ENCODE assay signal across 1 cellular context in the genomic region with DNA sequence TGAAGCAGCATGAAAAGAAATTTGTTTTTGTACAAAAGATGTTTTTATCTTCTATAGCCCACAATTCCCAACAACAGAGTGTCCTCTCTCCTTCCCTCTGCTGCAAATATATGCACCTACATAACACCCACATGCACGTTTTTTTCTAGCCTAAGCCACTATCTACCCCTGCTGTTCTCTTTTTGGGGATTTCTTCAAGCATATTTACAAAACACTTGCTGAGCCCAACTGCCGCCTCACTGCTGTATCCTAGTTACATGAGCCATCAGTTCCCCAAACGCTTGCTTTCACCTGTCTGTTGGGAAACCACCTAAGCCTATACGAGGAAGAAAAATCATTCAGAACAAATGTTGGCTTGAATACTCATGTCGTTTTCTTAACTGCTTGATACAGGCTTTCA.
A peak's percentile ranks its signal among the peaks of the same experiment; 100 is the strongest.
TF ChIP-seq lines count a peak whose summit lies in the region.

No MANE protein-coding gene starts in this region.

TF ChIP-seq in GM12878, 131 proteins besides CTCF, POLR2A, EP300 and RAD21 (continued from another document):
- TF ChIP-seq, protein P1, sequence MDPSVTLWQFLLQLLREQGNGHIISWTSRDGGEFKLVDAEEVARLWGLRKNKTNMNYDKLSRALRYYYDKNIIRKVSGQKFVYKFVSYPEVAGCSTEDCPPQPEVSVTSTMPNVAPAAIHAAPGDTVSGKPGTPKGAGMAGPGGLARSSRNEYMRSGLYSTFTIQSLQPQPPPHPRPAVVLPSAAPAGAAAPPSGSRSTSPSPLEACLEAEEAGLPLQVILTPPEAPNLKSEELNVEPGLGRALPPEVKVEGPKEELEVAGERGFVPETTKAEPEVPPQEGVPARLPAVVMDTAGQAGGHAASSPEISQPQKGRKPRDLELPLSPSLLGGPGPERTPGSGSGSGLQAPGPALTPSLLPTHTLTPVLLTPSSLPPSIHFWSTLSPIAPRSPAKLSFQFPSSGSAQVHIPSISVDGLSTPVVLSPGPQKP (IDR thresholded peaks at IDR 0.05; ENCODE audit: low read depth, low read length), result no peak
- TF ChIP-seq SMARCA5 (IDR thresholded peaks at IDR 0.05) (no peak), NFYA (IDR thresholded peaks at IDR 0.05; ENCODE audit: borderline replicate concordance, low read depth, low read length) (no peak), ESRRA (IDR thresholded peaks at IDR 0.05; ENCODE audit: low read length) (no peak), RUNX3 (IDR thresholded peaks at IDR 0.05; ENCODE audit: low read length) (0 out of 2 replicates have a peak, but pooled peaks have one; percentile 28), SMC3 (IDR thresholded peaks at IDR 0.05; ENCODE audit: borderline replicate concordance, low read length) (peak; percentile 34; the same call in 1 of the 2 replicates), RFX5 (IDR thresholded peaks at IDR 0.05; ENCODE audit: low read depth, low read length) (no peak), ZZZ3 (IDR thresholded peaks at IDR 0.05; ENCODE audit: control insufficient read depth, insufficient read length, low read depth) (no peak), RB1 (IDR thresholded peaks at IDR 0.05; ENCODE audit: borderline replicate concordance) (no peak), IKZF1 (conservative IDR thresholded peaks at IDR 0.05) (peak; percentile 64), SREBF1 (IDR thresholded peaks at IDR 0.05; ENCODE audit: low read length) (no peak), WRNIP1 (IDR thresholded peaks at IDR 0.05; ENCODE audit: borderline replicate concordance, low read depth, low read length) (no peak), ZNF274 (IDR thresholded peaks at IDR 0.05; ENCODE audit: insufficient read depth, insufficient read length) (no peak), MTA3 (IDR thresholded peaks at IDR 0.05; ENCODE audit: borderline replicate concordance, low read length) (no peak), HDGF (IDR thresholded peaks at IDR 0.05) (no peak), POLR2AphosphoS5 (IDR thresholded peaks at IDR 0.05; ENCODE audit: low read length) (no peak), CBX5 (IDR thresholded peaks at IDR 0.05; ENCODE audit: low read depth) (0 out of 2 replicates have a peak, but pooled peaks have one; percentile 51), SREBF2 (IDR thresholded peaks at IDR 0.05; ENCODE audit: low read length) (no peak), FOXM1 (IDR thresholded peaks at IDR 0.05; ENCODE audit: low read depth, low read length) (peak; percentile 63; the same call in 1 of the 2 replicates), IKZF2 (IDR thresholded peaks at IDR 0.05) (peak; percentile 76 to 86), ATF7 (IDR thresholded peaks at IDR 0.05; ENCODE audit: low read depth) (peak; percentile 66), YY1 (IDR thresholded peaks at IDR 0.05; ENCODE audit: low read depth, low read length) (no peak), DPF2 (IDR thresholded peaks at IDR 0.05) (peak; percentile 33; the same call in 1 of the 2 replicates), CBFB (IDR thresholded peaks at IDR 0.05; ENCODE audit: low read depth) (no peak), CHD1 (IDR thresholded peaks at IDR 0.05; ENCODE audit: low read depth, low read length) (no peak), NR2F1 (conservative IDR thresholded peaks at IDR 0.05) (no peak), MYC (IDR thresholded peaks at IDR 0.05; ENCODE audit: insufficient read depth, insufficient read length, insufficient replicate concordance, low read length, severe bottlenecking) (no peak), HDAC2 (IDR thresholded peaks at IDR 0.05) (no peak), GATAD2B (conservative IDR thresholded peaks at IDR 0.05; ENCODE audit: low read depth) (no peak), NBN (IDR thresholded peaks at IDR 0.05) (peak; percentile 87), JUNB (IDR thresholded peaks at IDR 0.05) (0 out of 2 replicates have a peak, but pooled peaks have one; percentile 5), ZNF207 (IDR thresholded peaks at IDR 0.05; ENCODE audit: borderline replicate concordance) (0 out of 2 replicates have a peak, but pooled peaks have one; percentile 47), TBL1XR1 (IDR thresholded peaks at IDR 0.05; ENCODE audit: low read depth, low read length) (0 out of 2 replicates have a peak, but pooled peaks have one; percentile 24), TAF1 (IDR thresholded peaks at IDR 0.05; ENCODE audit: borderline replicate concordance, low read depth, low read length) (no peak)
- TF ChIP-seq, protein P2, sequence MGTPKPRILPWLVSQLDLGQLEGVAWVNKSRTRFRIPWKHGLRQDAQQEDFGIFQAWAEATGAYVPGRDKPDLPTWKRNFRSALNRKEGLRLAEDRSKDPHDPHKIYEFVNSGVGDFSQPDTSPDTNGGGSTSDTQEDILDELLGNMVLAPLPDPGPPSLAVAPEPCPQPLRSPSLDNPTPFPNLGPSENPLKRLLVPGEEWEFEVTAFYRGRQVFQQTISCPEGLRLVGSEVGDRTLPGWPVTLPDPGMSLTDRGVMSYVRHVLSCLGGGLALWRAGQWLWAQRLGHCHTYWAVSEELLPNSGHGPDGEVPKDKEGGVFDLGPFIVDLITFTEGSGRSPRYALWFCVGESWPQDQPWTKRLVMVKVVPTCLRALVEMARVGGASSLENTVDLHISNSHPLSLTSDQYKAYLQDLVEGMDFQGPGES (IDR thresholded peaks at IDR 0.05), result no peak
- TF ChIP-seq, protein P3, sequence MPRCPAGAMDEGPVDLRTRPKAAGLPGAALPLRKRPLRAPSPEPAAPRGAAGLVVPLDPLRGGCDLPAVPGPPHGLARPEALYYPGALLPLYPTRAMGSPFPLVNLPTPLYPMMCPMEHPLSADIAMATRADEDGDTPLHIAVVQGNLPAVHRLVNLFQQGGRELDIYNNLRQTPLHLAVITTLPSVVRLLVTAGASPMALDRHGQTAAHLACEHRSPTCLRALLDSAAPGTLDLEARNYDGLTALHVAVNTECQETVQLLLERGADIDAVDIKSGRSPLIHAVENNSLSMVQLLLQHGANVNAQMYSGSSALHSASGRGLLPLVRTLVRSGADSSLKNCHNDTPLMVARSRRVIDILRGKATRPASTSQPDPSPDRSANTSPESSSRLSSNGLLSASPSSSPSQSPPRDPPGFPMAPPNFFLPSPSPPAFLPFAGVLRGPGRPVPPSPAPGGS (IDR thresholded peaks at IDR 0.05; ENCODE audit: borderline replicate concordance, insufficient read depth, low read depth, low read length, poor library complexity, severe bottlenecking), result peak; percentile 46
- TF ChIP-seq, protein P4, sequence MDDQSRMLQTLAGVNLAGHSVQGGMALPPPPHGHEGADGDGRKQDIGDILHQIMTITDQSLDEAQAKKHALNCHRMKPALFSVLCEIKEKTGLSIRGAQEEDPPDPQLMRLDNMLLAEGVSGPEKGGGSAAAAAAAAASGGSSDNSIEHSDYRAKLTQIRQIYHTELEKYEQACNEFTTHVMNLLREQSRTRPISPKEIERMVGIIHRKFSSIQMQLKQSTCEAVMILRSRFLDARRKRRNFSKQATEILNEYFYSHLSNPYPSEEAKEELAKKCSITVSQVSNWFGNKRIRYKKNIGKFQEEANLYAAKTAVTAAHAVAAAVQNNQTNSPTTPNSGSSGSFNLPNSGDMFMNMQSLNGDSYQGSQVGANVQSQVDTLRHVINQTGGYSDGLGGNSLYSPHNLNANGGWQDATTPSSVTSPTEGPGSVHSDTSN (IDR thresholded peaks at IDR 0.05; ENCODE audit: insufficient replicate concordance, low read depth, low read length), result no peak
- TF ChIP-seq, protein P5, sequence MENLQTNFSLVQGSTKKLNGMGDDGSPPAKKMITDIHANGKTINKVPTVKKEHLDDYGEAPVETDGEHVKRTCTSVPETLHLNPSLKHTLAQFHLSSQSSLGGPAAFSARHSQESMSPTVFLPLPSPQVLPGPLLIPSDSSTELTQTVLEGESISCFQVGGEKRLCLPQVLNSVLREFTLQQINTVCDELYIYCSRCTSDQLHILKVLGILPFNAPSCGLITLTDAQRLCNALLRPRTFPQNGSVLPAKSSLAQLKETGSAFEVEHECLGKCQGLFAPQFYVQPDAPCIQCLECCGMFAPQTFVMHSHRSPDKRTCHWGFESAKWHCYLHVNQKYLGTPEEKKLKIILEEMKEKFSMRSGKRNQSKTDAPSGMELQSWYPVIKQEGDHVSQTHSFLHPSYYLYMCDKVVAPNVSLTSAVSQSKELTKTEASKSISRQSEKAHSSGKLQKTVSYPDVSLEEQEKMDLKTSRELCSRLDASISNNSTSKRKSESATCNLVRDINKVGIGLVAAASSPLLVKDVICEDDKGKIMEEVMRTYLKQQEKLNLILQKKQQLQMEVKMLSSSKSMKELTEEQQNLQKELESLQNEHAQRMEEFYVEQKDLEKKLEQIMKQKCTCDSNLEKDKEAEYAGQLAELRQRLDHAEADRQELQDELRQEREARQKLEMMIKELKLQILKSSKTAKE (IDR thresholded peaks at IDR 0.05; ENCODE audit: low read depth, poor library complexity, severe bottlenecking), result peak; percentile 54
- TF ChIP-seq, protein P6, sequence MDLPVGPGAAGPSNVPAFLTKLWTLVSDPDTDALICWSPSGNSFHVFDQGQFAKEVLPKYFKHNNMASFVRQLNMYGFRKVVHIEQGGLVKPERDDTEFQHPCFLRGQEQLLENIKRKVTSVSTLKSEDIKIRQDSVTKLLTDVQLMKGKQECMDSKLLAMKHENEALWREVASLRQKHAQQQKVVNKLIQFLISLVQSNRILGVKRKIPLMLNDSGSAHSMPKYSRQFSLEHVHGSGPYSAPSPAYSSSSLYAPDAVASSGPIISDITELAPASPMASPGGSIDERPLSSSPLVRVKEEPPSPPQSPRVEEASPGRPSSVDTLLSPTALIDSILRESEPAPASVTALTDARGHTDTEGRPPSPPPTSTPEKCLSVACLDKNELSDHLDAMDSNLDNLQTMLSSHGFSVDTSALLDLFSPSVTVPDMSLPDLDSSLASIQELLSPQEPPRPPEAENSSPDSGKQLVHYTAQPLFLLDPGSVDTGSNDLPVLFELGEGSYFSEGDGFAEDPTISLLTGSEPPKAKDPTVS (IDR thresholded peaks at IDR 0.05; ENCODE audit: low read depth, low read length), result no peak
- TF ChIP-seq, protein P7, sequence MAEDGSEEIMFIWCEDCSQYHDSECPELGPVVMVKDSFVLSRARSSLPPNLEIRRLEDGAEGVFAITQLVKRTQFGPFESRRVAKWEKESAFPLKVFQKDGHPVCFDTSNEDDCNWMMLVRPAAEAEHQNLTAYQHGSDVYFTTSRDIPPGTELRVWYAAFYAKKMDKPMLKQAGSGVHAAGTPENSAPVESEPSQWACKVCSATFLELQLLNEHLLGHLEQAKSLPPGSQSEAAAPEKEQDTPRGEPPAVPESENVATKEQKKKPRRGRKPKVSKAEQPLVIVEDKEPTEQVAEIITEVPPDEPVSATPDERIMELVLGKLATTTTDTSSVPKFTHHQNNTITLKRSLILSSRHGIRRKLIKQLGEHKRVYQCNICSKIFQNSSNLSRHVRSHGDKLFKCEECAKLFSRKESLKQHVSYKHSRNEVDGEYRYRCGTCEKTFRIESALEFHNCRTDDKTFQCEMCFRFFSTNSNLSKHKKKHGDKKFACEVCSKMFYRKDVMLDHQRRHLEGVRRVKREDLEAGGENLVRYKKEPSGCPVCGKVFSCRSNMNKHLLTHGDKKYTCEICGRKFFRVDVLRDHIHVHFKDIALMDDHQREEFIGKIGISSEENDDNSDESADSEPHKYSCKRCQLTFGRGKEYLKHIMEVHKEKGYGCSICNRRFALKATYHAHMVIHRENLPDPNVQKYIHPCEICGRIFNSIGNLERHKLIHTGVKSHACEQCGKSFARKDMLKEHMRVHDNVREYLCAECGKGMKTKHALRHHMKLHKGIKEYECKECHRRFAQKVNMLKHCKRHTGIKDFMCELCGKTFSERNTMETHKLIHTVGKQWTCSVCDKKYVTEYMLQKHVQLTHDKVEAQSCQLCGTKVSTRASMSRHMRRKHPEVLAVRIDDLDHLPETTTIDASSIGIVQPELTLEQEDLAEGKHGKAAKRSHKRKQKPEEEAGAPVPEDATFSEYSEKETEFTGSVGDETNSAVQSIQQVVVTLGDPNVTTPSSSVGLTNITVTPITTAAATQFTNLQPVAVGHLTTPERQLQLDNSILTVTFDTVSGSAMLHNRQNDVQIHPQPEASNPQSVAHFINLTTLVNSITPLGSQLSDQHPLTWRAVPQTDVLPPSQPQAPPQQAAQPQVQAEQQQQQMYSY (CRISPR knock-in tag; IDR thresholded peaks at IDR 0.05), result no peak
